Comparison of ENCODE assay signal across 19 cellular contexts in the genomic region with DNA sequence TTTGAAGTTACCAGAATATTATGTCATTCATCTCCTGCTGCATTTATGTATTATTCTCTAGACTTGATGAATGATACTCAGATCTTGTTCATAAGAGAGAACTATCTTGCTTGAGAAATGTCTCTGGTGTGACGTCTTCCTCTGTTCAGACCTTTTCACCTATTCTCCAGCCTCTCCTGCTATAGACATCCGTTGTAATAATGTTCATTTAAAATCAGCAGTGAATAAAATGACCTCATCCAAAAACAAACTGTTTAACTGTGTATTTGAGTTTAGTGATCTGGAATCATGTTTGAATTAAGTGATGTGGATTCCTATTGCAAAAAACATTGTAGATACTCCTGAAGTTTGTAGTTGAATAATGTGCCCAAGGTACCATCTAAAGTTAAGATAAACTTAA.
"Had no signal": no experiment of that assay in that cellular context is flagged by ENCODE, and none has a peak within 500 bp of the region (broad histone marks: within the 10 kb centered on the region; RNA-seq: fewer than 3 reads in every experiment).

No MANE protein-coding gene starts in this region.

- ATAC-seq: body of pancreas; heart left ventricle; naive thymus-derived CD8-positive, alpha-beta T cell had no signal

- H3K9me3 ChIP-seq: body of pancreas, colonic mucosa, heart left ventricle, sigmoid colon, tibial artery had no signal

- H3K4me3 ChIP-seq: body of pancreas, colonic mucosa, heart left ventricle, sigmoid colon, tibial artery had no signal

- H3K9me3 Mint-ChIP-seq: activated CD4-positive, alpha-beta memory T cell treated with anti-CD3 and anti-CD28 coated beads for 36 hours; activated naive CD8-positive, alpha-beta T cell treated with anti-CD3 and anti-CD28 coated beads, Interleukin-2, amount 10 ng/mL, durations not matched to agents 7 days and 5 days; activated T-helper 17 cell treated with anti-CD3 and anti-CD28 coated beads, Interleukin-2, amount 50 U/mL, for 72 hours; naive thymus-derived CD8-positive, alpha-beta T cell had no signal

- H3K4me3 Mint-ChIP-seq: activated CD4-positive, alpha-beta memory T cell treated with anti-CD3 and anti-CD28 coated beads for 36 hours; activated CD4-positive, alpha-beta T cell treated with anti-CD3 and anti-CD28 coated beads for 36 hours; activated naive CD8-positive, alpha-beta T cell treated with anti-CD3 and anti-CD28 coated beads, Interleukin-2, amount 10 ng/mL, durations not matched to agents 7 days and 5 days; activated T-helper 17 cell treated with anti-CD3 and anti-CD28 coated beads, Interleukin-2, amount 50 U/mL, for 72 hours; naive thymus-derived CD8-positive, alpha-beta T cell had no signal

- H3K27me3 ChIP-seq: body of pancreas, colonic mucosa, foreskin keratinocyte, heart left ventricle, sigmoid colon, tibial artery had no signal

- FAIRE-seq: TTC549, urothelium cell line had no signal

- H3K27ac Mint-ChIP-seq: activated CD4-positive, alpha-beta memory T cell treated with anti-CD3 and anti-CD28 coated beads for 36 hours; activated naive CD8-positive, alpha-beta T cell treated with anti-CD3 and anti-CD28 coated beads, Interleukin-2, amount 10 ng/mL, durations not matched to agents 7 days and 5 days had no signal

- H3K27ac ChIP-seq: body of pancreas, colonic mucosa, foreskin keratinocyte, heart left ventricle, sigmoid colon had no signal

- H3K4me1 ChIP-seq: body of pancreas, colonic mucosa, foreskin keratinocyte had no signal

- DNase-seq: activated CD4-positive, alpha-beta T cell treated with anti-CD3 and anti-CD28 coated beads for 36 hours; activated naive CD4-positive, alpha-beta T cell treated with Interleukin-2 at 50 U/mL for 16 hours; activated naive CD8-positive, alpha-beta T cell treated with anti-CD3 and anti-CD28 coated beads, Interleukin-2, amount 10 ng/mL, durations not matched to agents 7 days and 5 days; activated T-cell treated with anti-CD3 and anti-CD28 coated beads for 4 hours; amygdala; body of pancreas; colonic mucosa; foreskin keratinocyte; heart left ventricle; mesendoderm; naive thymus-derived CD8-positive, alpha-beta T cell; sigmoid colon; stimulated activated CD4-positive, alpha-beta T cell treated with anti-CD3 and anti-CD28 coated beads, Interleukin-4, amount 100 ng/mL, for 4 hours; stimulated activated naive CD4-positive, alpha-beta T cell treated with Interleukin-2 at 50 U/mL for 16 hours; tibial artery had no signal

- H3K27me3 Mint-ChIP-seq: activated CD4-positive, alpha-beta memory T cell treated with anti-CD3 and anti-CD28 coated beads for 36 hours; activated CD4-positive, alpha-beta T cell treated with anti-CD3 and anti-CD28 coated beads for 36 hours; activated naive CD8-positive, alpha-beta T cell treated with anti-CD3 and anti-CD28 coated beads, Interleukin-2, amount 10 ng/mL, durations not matched to agents 7 days and 5 days; activated T-helper 17 cell treated with anti-CD3 and anti-CD28 coated beads, Interleukin-2, amount 50 U/mL, for 72 hours; naive thymus-derived CD8-positive, alpha-beta T cell had no signal

- H3K36me3 ChIP-seq: colonic mucosa, heart left ventricle, sigmoid colon, tibial artery had no signal
